Comparison of ENCODE assay signal across 14 cellular contexts in genomic region chr9:136372006-136372405, GRCh38. TPM values are rescaled to one million over a fixed set of nuclear protein-coding genes. Genes with fewer than 3 reads are reported as not detected.
A peak's percentile ranks its signal among the peaks of the same experiment; 100 is the strongest.
DNase-seq lines count a peak whose midpoint lies in the region; ATAC-seq and TF ChIP-seq lines count a peak whose summit lies in the region.
"Had no signal": no experiment of that assay in that cellular context is flagged by ENCODE, and none has a peak within 500 bp of the region (broad histone marks: within the 10 kb centered on the region; RNA-seq: fewer than 3 reads in every experiment).

No MANE protein-coding gene starts in this region.

- H4K20me1 ChIP-seq in fibroblast of lung (ENCODE audit: control insufficient read depth, extremely low read depth, insufficient read depth, low read length) = no peaks in the 10 kb centered on the region

- ATAC-seq in sciatic nerve = peak; percentile 3
- ATAC-seq in HG03025 (IDR thresholded peaks at IDR 0.05; ENCODE audit: low FRiP score, unreplicated experiment) = no peak
- ATAC-seq: T-cell had no signal

- intact Hi-C loops in sciatic nerve (cut with DNase I) = no loop called here

- POLR2A ChIA-PET in BJ (lab: Charles Lee) = no interaction called here

- no peaks in the 10 kb centered on the region for H3K79me2 ChIP-seq in fibroblast of lung (ENCODE audit: control insufficient read depth, insufficient read depth, low read length)

- no peak for DNase-seq in BJ (ENCODE audit: low read depth)
- no peak for DNase-seq in NB4 (ENCODE audit: low read depth)
- DNase-seq in fibroblast of lung (ENCODE audit: low read depth in 2 of 2) = no peak
- DNase-seq in sciatic nerve (ENCODE audit: low spot score) = no peak
- DNase-seq in NCI-H2171 (lab: John Stamatoyannopoulos, UW) = no peak
- no peak for DNase-seq in activated gamma-delta T cell treated with Interleukin-2 at 50 U/mL for 16 hours
- no peak for DNase-seq in stimulated activated naive CD4-positive, alpha-beta T cell treated with Interleukin-2 at 50 U/mL for 16 hours (lab: John Stamatoyannopoulos, UW)
- DNase-seq: activated CD4-positive, alpha-beta T cell treated with anti-CD3 and anti-CD28 coated beads, Interleukin-2, amount 10 ng/mL, durations not matched to agents 24 days and 14 days; NCI-H1694; NCI-H82 had no signal

- H3K4me1 ChIP-seq in fibroblast of lung (ENCODE audit: control insufficient read depth, extremely low read depth, insufficient read depth, low read length) = peaks cover 18% of the 10 kb centered on the region
- H3K4me1 ChIP-seq: colonic mucosa had no signal

- no peak for TF ChIP-seq POLR2A in NB4 (IDR thresholded peaks at IDR 0.05; ENCODE audit: extremely low read depth, insufficient read length)

- CTCF ChIA-PET in BJ (lab: Yijun Ruan, JAX) = interaction anchor here (0.7 to 5.4 kb wide), 8 partner anchors 9 to 68 kb away, joined by 3 to 30 read pairs (median 4); partner anchors contain the start of genes DNLZ and INPP5E

- no peaks in the 10 kb centered on the region for H3K9me3 ChIP-seq in fibroblast of lung (ENCODE audit: control insufficient read depth, insufficient read depth, low read depth, low read length)
- H3K9me3 ChIP-seq: colonic mucosa had no signal

- peak overlapping the region; percentile 9 for H3K27ac ChIP-seq in fibroblast of lung (ENCODE audit: insufficient read depth, low read length)
- H3K27ac ChIP-seq: brain microvascular endothelial cell, colonic mucosa had no signal

- H3K27me3 ChIP-seq in BJ (ENCODE audit: control insufficient read depth, insufficient read depth, low read length) = no peaks in the 10 kb centered on the region
- no peaks in the 10 kb centered on the region for H3K27me3 ChIP-seq in fibroblast of lung (ENCODE audit: control insufficient read depth, insufficient read depth, low read length)
- H3K27me3 ChIP-seq: brain microvascular endothelial cell, colonic mucosa had no signal

- no peak overlapping the region for H3K4me2 ChIP-seq in fibroblast of lung (ENCODE audit: extremely low read depth, insufficient read depth, low read length)

- H3K4me3 ChIP-seq in BJ (ENCODE audit: low read depth, low read length) = peak overlapping the region; percentile 35
- H3K4me3 ChIP-seq in NB4 (ENCODE audit: low read depth, low read length) = peak overlapping the region; percentile 92
- no peak overlapping the region for H3K4me3 ChIP-seq in fibroblast of lung (replicated peaks in 1 of 4; ENCODE audit: control extremely low read depth in 1 of 4, insufficient read depth in 1 of 4, low read depth in 3 of 4, low read length in 4 of 4)

- TF ChIP-seq CTCF in BJ (IDR thresholded peaks at IDR 0.05; ENCODE audit: insufficient read depth, low read depth, low read length) (no peak), NB4 (IDR thresholded peaks at IDR 0.05; ENCODE audit: low read depth, low read length) (no peak), fibroblast of lung (conservative IDR thresholded peaks at IDR 0.05 in 1 of 2, IDR thresholded peaks at IDR 0.05 in 1 of 2; ENCODE audit: low read depth in 1 of 2, low read length in 2 of 2) (no peak)

- peak overlapping the region; percentile 26 for H3K9ac ChIP-seq in fibroblast of lung (ENCODE audit: insufficient read depth, low read length)

- H2AFZ ChIP-seq in fibroblast of lung (ENCODE audit: low read length) = peak overlapping the region; percentile 54

- peaks cover 20% of the 10 kb centered on the region for H3K36me3 ChIP-seq in BJ (ENCODE audit: control insufficient read depth, insufficient read depth, low read length)
- H3K36me3 ChIP-seq in fibroblast of lung (ENCODE audit: control insufficient read depth, insufficient read depth, low read length) = peaks cover 3% of the 10 kb centered on the region
- H3K36me3 ChIP-seq: colonic mucosa had no signal

RNA-seq across cellular contexts. Expression of gene CARD9, which starts 1.5 kb away (rescaled TPM):
- polyA plus RNA-seq in BJ (2011; rRNA removed) = 12.9 and 21.3 TPM in 2 replicates
- polyA minus RNA-seq in BJ (2011; rRNA and poly(A)+ RNA removed) = 12.0 and 14.5 TPM in 2 replicates
- total RNA-seq in fibroblast of lung = 1.0 and 3.3 TPM in 2 replicates
- polyA plus RNA-seq in fibroblast of lung = 0.16 and 0.69 TPM in 2 replicates
- polyA plus RNA-seq in fibroblast of lung (2012) = 0.75 and 1.6 TPM in 2 replicates
- polyA minus RNA-seq in fibroblast of lung (ENCODE audit: low replicate concordance) = 0.11 and 1.1 TPM in 2 replicates
- 4.0 TPM for total RNA-seq in sciatic nerve

RNA-seq across cellular contexts. Expression of gene DNLZ, which starts 8.5 kb away (rescaled TPM):
- polyA plus RNA-seq in BJ (2011; rRNA removed) = 7.2 and 8.5 TPM in 2 replicates
- 1.2 and 2.3 TPM in 2 replicates for polyA minus RNA-seq in BJ (2011; rRNA and poly(A)+ RNA removed)
- 14.2 and 14.6 TPM in 2 replicates for total RNA-seq in fibroblast of lung
- 5.8 and 7.4 TPM in 2 replicates for polyA plus RNA-seq in fibroblast of lung
- 19.1 and 21.3 TPM in 2 replicates for polyA plus RNA-seq in fibroblast of lung (2012)
- polyA minus RNA-seq in fibroblast of lung (ENCODE audit: low replicate concordance) = 0.47 and 4.8 TPM in 2 replicates
- total RNA-seq in sciatic nerve = 24.6 TPM

RNA-seq across cellular contexts. Expression of gene SNAPC4, which starts 28.0 kb away (rescaled TPM):
- polyA plus RNA-seq in BJ (2011; rRNA removed) (1.6 and 1.7 TPM in 2 replicates), fibroblast of lung (1.8 and 2.4 TPM in 2 replicates)
- 2.1 and 2.7 TPM in 2 replicates for polyA minus RNA-seq in BJ (2011; rRNA and poly(A)+ RNA removed)
- total RNA-seq in fibroblast of lung (3.8 and 4.9 TPM in 2 replicates), sciatic nerve (9.9 TPM)
- polyA plus RNA-seq in fibroblast of lung (2012) = 4.3 and 4.9 TPM in 2 replicates
- 2.6 and 3.1 TPM in 2 replicates for polyA minus RNA-seq in fibroblast of lung (ENCODE audit: low replicate concordance)

RNA-seq across cellular contexts. Expression of gene ENTR1, which starts 38.4 kb away (rescaled TPM):
- polyA plus RNA-seq in BJ (2011; rRNA removed) = 25.1 and 28.0 TPM in 2 replicates
- polyA minus RNA-seq in BJ (2011; rRNA and poly(A)+ RNA removed) = 12.8 and 13.8 TPM in 2 replicates
- 31.9 and 32.4 TPM in 2 replicates for total RNA-seq in fibroblast of lung
- 24.5 and 30.7 TPM in 2 replicates for polyA plus RNA-seq in fibroblast of lung
- 28.1 and 32.2 TPM in 2 replicates for polyA plus RNA-seq in fibroblast of lung (2012)
- 18.0 and 20.3 TPM in 2 replicates for polyA minus RNA-seq in fibroblast of lung (ENCODE audit: low replicate concordance)
- 39.7 TPM for total RNA-seq in sciatic nerve

RNA-seq across cellular contexts. Expression of gene PMPCA, which starts 38.5 kb away (rescaled TPM):
- polyA plus RNA-seq in BJ (2011; rRNA removed) (43.9 and 61.6 TPM in 2 replicates), fibroblast of lung (70.2 and 90.2 TPM in 2 replicates)
- 18.3 and 31.7 TPM in 2 replicates for polyA minus RNA-seq in BJ (2011; rRNA and poly(A)+ RNA removed)
- total RNA-seq in fibroblast of lung (26.4 and 31.3 TPM in 2 replicates), sciatic nerve (38.9 TPM)
- polyA plus RNA-seq in fibroblast of lung (2012) = 70.8 and 84.1 TPM in 2 replicates
- polyA minus RNA-seq in fibroblast of lung (ENCODE audit: low replicate concordance) = 30.9 and 49.8 TPM in 2 replicates

Comparison
In these comparisons a context has a peak if more than half of its experiments do, and no peak if none do; other contexts are left out.
1. H3K4me3 ChIP-seq: peak in BJ (single experiment) and NB4 (single experiment); none in fibroblast of lung (0 of 4).